In genomic region chr1:8860738-8861516, GRCh38 we compare ENCODE assay signal across 15 cellular contexts. TPM values are rescaled to one million over a fixed set of nuclear protein-coding genes. Genes with fewer than 3 reads are reported as not detected.
DNase-seq lines count a peak whose midpoint lies in the region; ATAC-seq and TF ChIP-seq lines count a peak whose summit lies in the region.
"Had no signal": no experiment of that assay in that cellular context is flagged by ENCODE, and none has a peak within 500 bp of the region (broad histone marks: within the 10 kb centered on the region; RNA-seq: fewer than 3 reads in every experiment).

No MANE protein-coding gene starts in this region.

- H3K9me3 ChIP-seq in neural progenitor cell (ENCODE audit: low read depth), result no peaks in the 10 kb centered on the region
- H3K9me3 ChIP-seq: sigmoid colon, testis had no signal

- no peaks in the 10 kb centered on the region for H3K27me3 ChIP-seq in neural progenitor cell
- H3K27me3 ChIP-seq: sigmoid colon, testis had no signal

- peaks cover 100% of the 10 kb centered on the region for H3F3A ChIP-seq in neural progenitor cell (ENCODE audit: low read depth)

- H4K20me1 ChIP-seq in neural progenitor cell (ENCODE audit: low read depth), result peaks cover 91% of the 10 kb centered on the region

- H3K4me3 Mint-ChIP-seq in activated naive CD8-positive, alpha-beta T cell treated with anti-CD3 and anti-CD28 coated beads, Interleukin-2, amount 10 ng/mL, durations not matched to agents 7 days and 5 days, result peak overlapping the region; percentile 3
- H3K4me3 Mint-ChIP-seq in neural progenitor cell, result peak overlapping the region; percentile 57

- POLR2A ChIA-PET in activated naive CD8-positive, alpha-beta T cell treated with anti-CD3 and anti-CD28 coated beads, Interleukin-2, amount 10 ng/mL, durations not matched to agents 7 days and 5 days (lab: Charles Lee), result interaction anchor here (0.9 to 2.7 kb wide), 3 partner anchors 8 to 144 kb away, joined by 4 to 18 read pairs (median 9); partner anchors contain the start of gene ENO1

- peaks cover 14% of the 10 kb centered on the region for H3K79me2 ChIP-seq in neural progenitor cell (ENCODE audit: low read depth)

- peaks cover 48% of the 10 kb centered on the region for H3K36me3 Mint-ChIP-seq in activated naive CD8-positive, alpha-beta T cell treated with anti-CD3 and anti-CD28 coated beads, Interleukin-2, amount 10 ng/mL, durations not matched to agents 7 days and 5 days
- H3K36me3 Mint-ChIP-seq in neural progenitor cell, result peaks cover 52% of the 10 kb centered on the region

- no peak overlapping the region for H3K9ac ChIP-seq in neural progenitor cell

- H3K4me2 ChIP-seq in neural progenitor cell, result no peak overlapping the region

- H3K4me1 Mint-ChIP-seq in activated naive CD8-positive, alpha-beta T cell treated with anti-CD3 and anti-CD28 coated beads, Interleukin-2, amount 10 ng/mL, durations not matched to agents 7 days and 5 days, result peaks cover 48% of the 10 kb centered on the region
- peaks cover 53% of the 10 kb centered on the region for H3K4me1 Mint-ChIP-seq in neural progenitor cell

- no peaks in the 10 kb centered on the region for H3K27me3 Mint-ChIP-seq in activated naive CD8-positive, alpha-beta T cell treated with anti-CD3 and anti-CD28 coated beads, Interleukin-2, amount 10 ng/mL, durations not matched to agents 7 days and 5 days
- H3K27me3 Mint-ChIP-seq in neural progenitor cell (ENCODE audit: insufficient read depth, low read depth), result peaks cover 14% of the 10 kb centered on the region
- H3K27me3 Mint-ChIP-seq: IgD-negative memory B cell; naive thymus-derived CD4-positive, alpha-beta T cell had no signal

- peaks cover 26% of the 10 kb centered on the region for H3K36me3 ChIP-seq in neural progenitor cell

- H3K4me1 ChIP-seq in neural progenitor cell, result peaks cover 21% of the 10 kb centered on the region

- DNase-seq in DMS 273 (lab: John Stamatoyannopoulos, UW; ENCODE audit: unreplicated experiment), result peak; percentile 32
- DNase-seq in DMS 273 treated with DMSO at 0.1 percent for 48 hours (lab: John Stamatoyannopoulos, UW), result no peak
- DNase-seq in HK-2 (ENCODE audit: unreplicated experiment), result peak; percentile 13
- DNase-seq in activated naive CD8-positive, alpha-beta T cell treated with anti-CD3 and anti-CD28 coated beads, Interleukin-2, amount 10 ng/mL, durations not matched to agents 7 days and 5 days, result no peak
- DNase-seq in neural progenitor cell (ENCODE audit: low spot score), result no peak
- DNase-seq in NCI-H1105 (lab: John Stamatoyannopoulos, UW), result no peak
- DNase-seq: left cardiac atrium; naive thymus-derived CD4-positive, alpha-beta T cell; NCI-H1694; sigmoid colon; testis had no signal

- peak overlapping the region; percentile 63 for H3K27ac ChIP-seq in neural progenitor cell
- H3K27ac ChIP-seq: 22Rv1, sigmoid colon, testis had no signal

- no peaks in the 10 kb centered on the region for H3K9me3 Mint-ChIP-seq in activated naive CD8-positive, alpha-beta T cell treated with anti-CD3 and anti-CD28 coated beads, Interleukin-2, amount 10 ng/mL, durations not matched to agents 7 days and 5 days
- H3K9me3 Mint-ChIP-seq in neural progenitor cell, result no peaks in the 10 kb centered on the region
- H3K9me3 Mint-ChIP-seq: IgD-negative memory B cell; naive thymus-derived CD4-positive, alpha-beta T cell had no signal

- TF ChIP-seq CTCF in neural progenitor cell (IDR thresholded peaks at IDR 0.05), result no peak

- ATAC-seq in activated naive CD8-positive, alpha-beta T cell treated with anti-CD3 and anti-CD28 coated beads, Interleukin-2, amount 10 ng/mL, durations not matched to agents 7 days and 5 days (ENCODE audit: low read depth), result no peak
- ATAC-seq in GM18907 (IDR thresholded peaks at IDR 0.05; ENCODE audit: unreplicated experiment) (no peak), GM19324 (IDR thresholded peaks at IDR 0.05; ENCODE audit: low FRiP score, unreplicated experiment) (no peak)
- ATAC-seq: left cardiac atrium; naive thymus-derived CD4-positive, alpha-beta T cell had no signal

- no peak overlapping the region for H2AFZ ChIP-seq in neural progenitor cell (replicated peaks)

- H3K4me3 ChIP-seq in neural progenitor cell, result no peak overlapping the region
- H3K4me3 ChIP-seq: sigmoid colon, testis had no signal

- H3K27ac Mint-ChIP-seq in activated naive CD8-positive, alpha-beta T cell treated with anti-CD3 and anti-CD28 coated beads, Interleukin-2, amount 10 ng/mL, durations not matched to agents 7 days and 5 days, result peak overlapping the region; percentile 54
- no peak overlapping the region for H3K27ac Mint-ChIP-seq in neural progenitor cell

RNA-seq across cellular contexts. Expression of gene ENO1, which starts 17.6 kb away (rescaled TPM):
- total RNA-seq in activated naive CD8-positive, alpha-beta T cell treated with anti-CD3 and anti-CD28 coated beads, Interleukin-2, amount 10 ng/mL, durations not matched to agents 7 days and 5 days, result 1,000 to 10,000 TPM; 2,428 to 2,545 TPM
- total RNA-seq in neural progenitor cell (ENCODE audit: low replicate concordance), result 1,414 and 2,157 TPM in 2 replicates

RNA-seq across cellular contexts. Expression of gene RERE, which starts 43.5 kb away (rescaled TPM):
- total RNA-seq in activated naive CD8-positive, alpha-beta T cell treated with anti-CD3 and anti-CD28 coated beads, Interleukin-2, amount 10 ng/mL, durations not matched to agents 7 days and 5 days, result 10 to 100 TPM; 64.4 to 68.7 TPM
- 29.8 and 46.5 TPM in 2 replicates for total RNA-seq in neural progenitor cell (ENCODE audit: low replicate concordance)

Comparison
In these comparisons a context has a peak if more than half of its experiments do, and no peak if none do; other contexts are left out.
1. DNase-seq: peak in DMS 273 (single experiment) and HK-2 (single experiment); none in DMS 273 treated with DMSO at 0.1 percent for 48 hours (single experiment), activated naive CD8-positive, alpha-beta T cell treated with anti-CD3 and anti-CD28 coated beads, Interleukin-2, amount 10 ng/mL, durations not matched to agents 7 days and 5 days (single experiment), neural progenitor cell (single experiment) and NCI-H1105 (single experiment).